Comparison of ENCODE assay signal across 16 cellular contexts in the genomic region with DNA sequence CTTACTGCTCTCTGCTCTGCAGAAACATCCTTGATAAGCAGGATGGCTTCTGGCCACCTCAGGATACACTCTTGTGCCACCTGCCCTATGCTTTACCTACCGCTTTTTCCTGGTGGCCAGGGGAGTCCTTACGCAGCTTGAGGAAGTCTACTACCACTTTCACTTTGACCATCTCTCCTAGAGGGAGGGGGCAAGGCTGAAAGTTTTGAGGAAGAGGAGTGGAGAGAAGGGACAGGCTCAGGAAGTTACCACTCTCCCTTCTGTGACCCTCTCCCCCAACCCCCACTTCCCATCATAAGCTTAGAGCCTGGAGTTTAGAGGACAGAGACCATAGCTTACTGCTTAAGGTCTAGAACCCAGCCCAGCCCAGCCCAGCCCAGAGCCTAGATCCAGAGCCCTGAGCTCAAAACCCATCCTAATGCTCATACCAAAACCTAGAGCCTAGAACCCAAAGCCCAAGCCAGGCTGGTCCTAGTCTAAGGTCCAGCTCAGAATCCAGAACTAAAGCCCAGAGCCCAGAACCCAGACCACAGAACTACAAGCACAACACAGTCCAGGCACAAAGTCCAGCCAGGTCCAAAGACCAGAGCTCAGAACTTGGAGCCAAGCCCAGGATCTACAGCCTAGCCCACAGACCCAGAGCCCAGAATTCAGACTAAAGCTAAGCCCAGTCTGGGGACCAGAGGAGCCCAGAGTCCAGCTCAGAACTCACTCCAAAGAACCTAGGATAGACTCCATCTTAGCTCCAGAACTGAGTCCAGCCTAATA. TPM values are rescaled to one million over a fixed set of nuclear protein-coding genes. Genes with fewer than 3 reads are reported as not detected.
DNase-seq lines count a peak whose midpoint lies in the region; ATAC-seq and TF ChIP-seq lines count a peak whose summit lies in the region.
"Had no signal": no experiment of that assay in that cellular context is flagged by ENCODE, and none has a peak within 500 bp of the region (broad histone marks: within the 10 kb centered on the region; RNA-seq: fewer than 3 reads in every experiment).

No MANE protein-coding gene starts in this region.

- H3K9me3 ChIP-seq in duodenal mucosa (ENCODE audit: control insufficient read depth in 1 of 2, low read length in 2 of 2) (no peaks in the 10 kb centered on the region), neuronal stem cell (replicated peaks in 1 of 2; ENCODE audit: control insufficient read depth in 2 of 2, insufficient read depth in 1 of 2, low read depth in 1 of 2, low read length in 2 of 2) (peaks cover 0 to 7% of the 10 kb centered on the region in 2 donors)
- H3K9me3 ChIP-seq: BE2C had no signal

- WGBS in neuronal stem cell (ENCODE audit: extremely low coverage in 2 of 2, insufficient read length in 2 of 2, insufficient replicate concordance in 1 of 2), 2 donors: no CpG with 5 or more reads among the region's 2 CpGs
- WGBS in mesendoderm (ENCODE audit: extremely low coverage, insufficient coverage, low lambda C conversion rate): no CpG with 5 or more reads among the region's 2 CpGs

- no peak overlapping the region for H2AK5ac ChIP-seq in neuronal stem cell (ENCODE audit: low read depth, low read length)
- H2AK5ac ChIP-seq in mesendoderm (ENCODE audit: low read length): no peak overlapping the region

- no peak overlapping the region for H3K56ac ChIP-seq in mesendoderm (ENCODE audit: low read length)

- no peak overlapping the region for H4K5ac ChIP-seq in mesendoderm (ENCODE audit: low read length)

- H3K18ac ChIP-seq in neuronal stem cell (ENCODE audit: low read length) (peak overlapping the region; percentile 34), mesendoderm (ENCODE audit: low read length) (no peak overlapping the region)

- no peak overlapping the region for H2BK12ac ChIP-seq in neuronal stem cell (ENCODE audit: low read length)

- H3K79me1 ChIP-seq in neuronal stem cell (ENCODE audit: low read depth, low read length) (no peaks in the 10 kb centered on the region), mesendoderm (ENCODE audit: low read length) (no peaks in the 10 kb centered on the region)

- H2BK15ac ChIP-seq in neuronal stem cell (ENCODE audit: low read length): no peak overlapping the region
- no peak overlapping the region for H2BK15ac ChIP-seq in mesendoderm (replicated peaks; ENCODE audit: low read depth)

- H3K4me1 ChIP-seq in duodenal mucosa (ENCODE audit: control insufficient read depth in 1 of 2, insufficient read depth in 2 of 2, low read length in 2 of 2) (peaks cover 33 to 36% of the 10 kb centered on the region in 2 donors), neuronal stem cell (ENCODE audit: control insufficient read depth in 2 of 2, insufficient read depth in 1 of 2, low read depth in 1 of 2, low read length in 2 of 2) (no peaks in the 10 kb centered on the region), mesendoderm (ENCODE audit: control insufficient read depth, low read depth, low read length) (no peaks in the 10 kb centered on the region)
- H3K4me1 ChIP-seq: BE2C had no signal

- H3K4ac ChIP-seq in neuronal stem cell (ENCODE audit: low read length): no peak overlapping the region
- no peak overlapping the region for H3K4ac ChIP-seq in mesendoderm (ENCODE audit: low read depth, low read length)

- no peaks in the 10 kb centered on the region for H3K79me2 ChIP-seq in mesendoderm (ENCODE audit: control insufficient read depth, insufficient read depth, low read length)

- H2AFZ ChIP-seq in neuronal stem cell (ENCODE audit: low read length): peak overlapping the region; percentile 20

- DNase-seq in CD1c-positive myeloid dendritic cell (ENCODE audit: extremely low spot score) (peak; percentile 76), NB4 (ENCODE audit: low read depth) (peak; percentile 88), neuronal stem cell (ENCODE audit: low spot score) (no peak), iPS-NIHi11 (ENCODE audit: low spot score) (no peak), NCI-H226 (no peak), mesendoderm (no peak)
- DNase-seq: activated CD4-positive, alpha-beta T cell treated with anti-CD3 and anti-CD28 coated beads, Interleukin-2, amount 10 ng/mL, durations not matched to agents 7 days and 5 days; BE2C; effector CD4-positive, alpha-beta T cell; Karpas-422; NCI-H2107; stimulated activated CD4-positive, alpha-beta T cell treated with anti-CD3 and anti-CD28 coated beads, Interleukin-2, amount 100 ng/mL, for 48 hours; stimulated activated naive CD4-positive, alpha-beta T cell; T-cell had no signal

- no peak for TF ChIP-seq POLR2A in NB4 (IDR thresholded peaks at IDR 0.05; ENCODE audit: extremely low read depth, insufficient read length)

- H4K91ac ChIP-seq in neuronal stem cell (ENCODE audit: low read depth, low read length, poor library complexity): no peak overlapping the region

- H3K9ac ChIP-seq in duodenal mucosa (ENCODE audit: low read depth in 1 of 2, low read length in 2 of 2) (peak overlapping the region in 1 of 2 donors; percentile 47), neuronal stem cell (ENCODE audit: low read depth, low read length, poor library complexity) (peak overlapping the region; percentile 13), mesendoderm (ENCODE audit: low read length) (no peak overlapping the region)

- TF ChIP-seq CTCF in NB4 (IDR thresholded peaks at IDR 0.05; ENCODE audit: low read depth, low read length): no peak

- no peak overlapping the region for H3K4me3 ChIP-seq in NB4 (ENCODE audit: low read depth, low read length)
- peak overlapping the region in 1 of 2 donors; percentile 14 for H3K4me3 ChIP-seq in duodenal mucosa (ENCODE audit: low read depth in 1 of 2, low read length in 2 of 2)
- no peak overlapping the region for H3K4me3 ChIP-seq in neuronal stem cell (ENCODE audit: low read length in 2 of 2)
- no peak overlapping the region for H3K4me3 ChIP-seq in mesendoderm (ENCODE audit: low read length)

- H2BK120ac ChIP-seq in neuronal stem cell (ENCODE audit: low read depth, low read length) (no peak overlapping the region), mesendoderm (ENCODE audit: low read depth, low read length) (no peak overlapping the region)

- H3K27me3 ChIP-seq in duodenal mucosa (ENCODE audit: control insufficient read depth in 1 of 2, insufficient read depth in 2 of 2, low read length in 2 of 2) (no peaks in the 10 kb centered on the region), neuronal stem cell (ENCODE audit: control insufficient read depth in 3 of 3, insufficient read depth in 3 of 3, low read depth in 1 of 3, low read length in 3 of 3) (peaks cover 0 to 14% (median 0%) of the 10 kb centered on the region in 3 experiments), mesendoderm (ENCODE audit: insufficient read depth, low read length, poor library complexity) (no peaks in the 10 kb centered on the region)
- H3K27me3 ChIP-seq: BE2C had no signal

- H3K27ac ChIP-seq in duodenal mucosa (ENCODE audit: low read depth, low read length) (peak overlapping the region; percentile 46), neuronal stem cell (replicated peaks; ENCODE audit: low read length) (no peak overlapping the region), mesendoderm (ENCODE audit: low read depth, low read length) (no peak overlapping the region)

- no peak overlapping the region for H3K14ac ChIP-seq in neuronal stem cell (ENCODE audit: low read length)

- no peak overlapping the region for H3K23ac ChIP-seq in neuronal stem cell (ENCODE audit: low read depth, low read length, poor library complexity)
- H3K23ac ChIP-seq in mesendoderm (ENCODE audit: low read length): no peak overlapping the region

- ATAC-seq in HG03521 (IDR thresholded peaks at IDR 0.05; ENCODE audit: unreplicated experiment): no peak
- ATAC-seq: T-cell had no signal

- H3K4me2 ChIP-seq in neuronal stem cell (ENCODE audit: insufficient read depth, low read length, poor library complexity, severe bottlenecking): no peak overlapping the region
- H3K4me2 ChIP-seq in mesendoderm (ENCODE audit: low read length): no peak overlapping the region

- H4K8ac ChIP-seq in neuronal stem cell (ENCODE audit: low read depth, low read length) (no peak overlapping the region), mesendoderm (ENCODE audit: low read depth, low read length) (no peak overlapping the region)

- H2BK5ac ChIP-seq in neuronal stem cell (ENCODE audit: low read length) (no peak overlapping the region), mesendoderm (ENCODE audit: low read length) (no peak overlapping the region)

- H3K36me3 ChIP-seq in duodenal mucosa (ENCODE audit: control insufficient read depth in 1 of 2, insufficient read depth in 2 of 2, low read length in 2 of 2): no peaks in the 10 kb centered on the region
- no peaks in the 10 kb centered on the region for H3K36me3 ChIP-seq in neuronal stem cell (replicated peaks in 1 of 2; ENCODE audit: control insufficient read depth in 2 of 2, insufficient read depth in 2 of 2, low read length in 2 of 2)
- no peaks in the 10 kb centered on the region for H3K36me3 ChIP-seq in mesendoderm (ENCODE audit: control insufficient read depth, insufficient read depth, low read length)
- H3K36me3 ChIP-seq: BE2C had no signal

RNA-seq across cellular contexts. Expression of gene MFSD2A, which starts 18.0 kb away (rescaled TPM):
- polyA plus RNA-seq in neuronal stem cell (2013, experiment 1 of 2): 2.1 TPM
- 2.4 TPM for polyA plus RNA-seq in neuronal stem cell (2013, experiment 2 of 2)
- polyA plus RNA-seq in mesendoderm (2013, experiment 1 of 2): 13.6 TPM
- polyA plus RNA-seq in mesendoderm (2013, experiment 2 of 2): 14.1 TPM

RNA-seq across cellular contexts. Expression of gene MYCL, which starts 35.2 kb away (rescaled TPM):
- polyA plus RNA-seq in neuronal stem cell (2013, experiment 1 of 2): 21.4 TPM
- polyA plus RNA-seq in neuronal stem cell (2013, experiment 2 of 2): 21.2 TPM
- polyA plus RNA-seq in mesendoderm (2013, experiment 1 of 2): 15.3 TPM
- polyA plus RNA-seq in mesendoderm (2013, experiment 2 of 2): 15.0 TPM

RNA-seq across cellular contexts. Expression of gene TRIT1, which starts 53.6 kb away (rescaled TPM):
- 33.8 TPM for polyA plus RNA-seq in neuronal stem cell (2013, experiment 1 of 2)
- 35.1 TPM for polyA plus RNA-seq in neuronal stem cell (2013, experiment 2 of 2)
- polyA plus RNA-seq in mesendoderm (2013, experiment 1 of 2): 27.2 TPM
- 29.5 TPM for polyA plus RNA-seq in mesendoderm (2013, experiment 2 of 2)

Comparison
In these comparisons a context has a peak if more than half of its experiments do, and no peak if none do; other contexts are left out.
1. DNase-seq: peak in CD1c-positive myeloid dendritic cell (single experiment) and NB4 (single experiment); none in neuronal stem cell (single experiment), iPS-NIHi11 (single experiment), NCI-H226 (single experiment) and mesendoderm (single experiment).